Comparison of ENCODE assay signal across 8 cellular contexts in the genomic region with DNA sequence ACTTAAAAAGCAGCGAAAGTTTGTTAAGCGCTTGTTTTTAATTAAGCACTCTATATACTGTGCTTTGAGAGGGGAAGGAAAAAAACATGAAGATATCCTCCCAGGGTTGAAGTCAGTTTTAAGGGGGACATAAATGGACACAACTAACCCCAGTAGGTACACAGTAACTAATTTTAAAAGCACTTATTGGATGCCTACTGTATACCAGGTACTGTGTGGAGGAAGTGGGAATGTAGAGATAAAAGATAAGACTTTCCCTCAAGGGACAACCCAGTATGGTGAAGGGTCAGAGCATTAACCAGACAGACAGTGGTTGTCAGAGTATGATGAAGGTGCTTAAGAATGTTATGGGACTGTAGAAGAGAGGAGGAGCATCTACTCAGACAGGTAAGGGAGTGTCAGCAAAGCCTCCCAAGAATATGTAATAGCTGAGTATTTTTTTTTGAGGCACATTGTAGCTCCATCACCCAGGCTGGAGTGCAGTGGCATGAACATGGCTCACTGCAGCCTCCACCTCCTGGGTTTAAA. TPM values are rescaled to one million over a fixed set of nuclear protein-coding genes. Genes with fewer than 3 reads are reported as not detected.
DNase-seq lines count a peak whose midpoint lies in the region; ATAC-seq, FAIRE-seq and TF ChIP-seq lines count a peak whose summit lies in the region.

No MANE protein-coding gene starts in this region.

- peaks cover 43% of the 10 kb centered on the region for H3K36me3 ChIP-seq in DOHH2 (ENCODE audit: control insufficient read depth, low read length)
- peaks cover 35% of the 10 kb centered on the region for H3K36me3 ChIP-seq in RWPE2 (ENCODE audit: low read depth)
- peaks cover 0 to 16% (median 10%) of the 10 kb centered on the region in 4 donors for H3K36me3 ChIP-seq in esophagus muscularis mucosa
- peaks cover 0 to 1% (median under 1%) of the 10 kb centered on the region in 3 donors for H3K36me3 ChIP-seq in pancreas

- H4K20me1 ChIP-seq in DOHH2 (ENCODE audit: control insufficient read depth, insufficient read depth, low read depth, low read length) = peaks cover 28% of the 10 kb centered on the region

- no peaks in the 10 kb centered on the region for H3K9me2 ChIP-seq in DOHH2 (replicated peaks; ENCODE audit: control insufficient read depth, low read length)

- peak overlapping the region; percentile 85 for H3K4me2 ChIP-seq in DOHH2 (ENCODE audit: low read length)

- no peak for TF ChIP-seq POLR2A in esophagus muscularis mucosa (IDR thresholded peaks at IDR 0.05; ENCODE audit: low read depth)

- H3K79me2 ChIP-seq in DOHH2 (ENCODE audit: control insufficient read depth, low read length) = peaks cover 62% of the 10 kb centered on the region

- no peak for FAIRE-seq in pancreas (lab: Jason Lieb, UNC)

- H3K9me3 ChIP-seq in DOHH2 (ENCODE audit: control insufficient read depth, insufficient read depth, low read length) = no peaks in the 10 kb centered on the region
- no peaks in the 10 kb centered on the region for H3K9me3 ChIP-seq in RWPE2 (ENCODE audit: severe bottlenecking)
- no peaks in the 10 kb centered on the region for H3K9me3 ChIP-seq in esophagus muscularis mucosa
- no peaks in the 10 kb centered on the region for H3K9me3 ChIP-seq in pancreas

- H3F3A ChIP-seq in DOHH2 (ENCODE audit: control insufficient read depth, insufficient read depth) = no peaks in the 10 kb centered on the region

- DNase-seq in RWPE2 (ENCODE audit: low spot score) (no peak), esophagus muscularis mucosa (ENCODE audit: extremely low spot score) (no peak), pancreas (no peak), HuH-7 (ENCODE audit: low spot score) (no peak), NCI-H1092 treated with DMSO at 0.1 percent for 48 hours (lab: John Stamatoyannopoulos, UW) (no peak), NCI-H2081 treated with DMSO at 0.1 percent for 48 hours (lab: John Stamatoyannopoulos, UW) (no peak)

- peaks cover 41% of the 10 kb centered on the region for H3K4me1 ChIP-seq in DOHH2 (ENCODE audit: control insufficient read depth, low read length)
- H3K4me1 ChIP-seq in RWPE2 (ENCODE audit: insufficient read depth, poor library complexity, severe bottlenecking) = peaks cover 15% of the 10 kb centered on the region
- peaks cover 25 to 53% (median 40%) of the 10 kb centered on the region in 4 donors for H3K4me1 ChIP-seq in esophagus muscularis mucosa
- H3K4me1 ChIP-seq in pancreas = peaks cover 9 to 23% (median 10%) of the 10 kb centered on the region in 3 donors

- H3K27me3 ChIP-seq in DOHH2 (ENCODE audit: control insufficient read depth, low read length) = no peaks in the 10 kb centered on the region
- H3K27me3 ChIP-seq in RWPE2 (ENCODE audit: insufficient read depth, poor library complexity, severe bottlenecking) = no peaks in the 10 kb centered on the region
- no peaks in the 10 kb centered on the region for H3K27me3 ChIP-seq in esophagus muscularis mucosa
- no peaks in the 10 kb centered on the region for H3K27me3 ChIP-seq in pancreas

- no peak for TF ChIP-seq EP300 in esophagus muscularis mucosa (IDR thresholded peaks at IDR 0.05)

- WGBS in esophagus muscularis mucosa = 5% methylated on average over 2 of the region's 2 CpGs
- 2 to 3% methylated on average over 2 of the region's 2 CpGs for WGBS in pancreas, 2 donors

- H3K27ac ChIP-seq in DOHH2 (ENCODE audit: low read depth, low read length) = peak overlapping the region; percentile 59
- peak overlapping the region; percentile 60 for H3K27ac ChIP-seq in RWPE2 (ENCODE audit: poor library complexity, severe bottlenecking)
- peak overlapping the region; percentile 88 to 92 (median 92) for H3K27ac ChIP-seq in esophagus muscularis mucosa (replicated peaks in 1 of 4)
- peak overlapping the region in 2 of 4 donors; percentile 78 to 86 for H3K27ac ChIP-seq in pancreas

- intact Hi-C loops in esophagus muscularis mucosa (cut with DNase I) (no loop called here), pancreas (cut with DNase I) (no loop called here)

- ATAC-seq in RWPE2 (ENCODE audit: low read depth) = peak; percentile 51; the same call in 1 of the 3 replicates
- ATAC-seq in pancreas = no peak
- no peak for ATAC-seq in GM18858 (IDR thresholded peaks at IDR 0.05; ENCODE audit: unreplicated experiment)

- H3K4me3 ChIP-seq in DOHH2 (ENCODE audit: low read length) (peak overlapping the region; percentile 87), RWPE2 (ENCODE audit: severe bottlenecking) (peak overlapping the region; percentile 72), esophagus muscularis mucosa (peak overlapping the region; percentile 76 to 85 (median 77)), pancreas (peak overlapping the region; percentile 37 to 79 (median 63))

- no peak for TF ChIP-seq CTCF in DOHH2 (IDR thresholded peaks at IDR 0.05; ENCODE audit: low read depth, low read length, poor library complexity, severe bottlenecking)
- TF ChIP-seq CTCF in RWPE2 (IDR thresholded peaks at IDR 0.05; ENCODE audit: poor library complexity, severe bottlenecking) = no peak
- TF ChIP-seq CTCF in esophagus muscularis mucosa (IDR thresholded peaks at IDR 0.05) = no peak
- TF ChIP-seq CTCF in pancreas (IDR thresholded peaks at IDR 0.05) = no peak

RNA-seq across cellular contexts. Expression of gene ABCF1, which starts 0.9 kb away (rescaled TPM):
- total RNA-seq in esophagus muscularis mucosa (10 to 100 TPM; 39.0 to 60.8 (median 51.4) TPM), pancreas (10 to 100 TPM; 17.4 to 30.7 (median 24.9) TPM)
- polyA plus RNA-seq in pancreas = 10 to 100 TPM; 21.6 to 24.9 TPM

RNA-seq across cellular contexts. Expression of gene PRR3, which starts 15.0 kb away (rescaled TPM):
- total RNA-seq in esophagus muscularis mucosa = 10 to 100 TPM in 1 of 4 donors, 1 to 10 TPM in 3; 3.8 to 10.6 (median 4.5) TPM
- total RNA-seq in pancreas = 1 to 10 TPM; 2.2 to 4.7 (median 3.1) TPM
- 1 to 10 TPM; 6.5 to 8.7 TPM for polyA plus RNA-seq in pancreas

RNA-seq across cellular contexts. Expression of gene GNL1, which starts 15.9 kb away (rescaled TPM):
- total RNA-seq in esophagus muscularis mucosa (10 to 100 TPM; 30.3 to 53.5 (median 36.1) TPM), pancreas (10 to 100 TPM; 32.3 to 51.0 (median 38.1) TPM)
- polyA plus RNA-seq in pancreas = 10 to 100 TPM; 47.8 to 86.6 TPM

RNA-seq across cellular contexts. Expression of gene PPP1R10, which starts 44.9 kb away (rescaled TPM):
- total RNA-seq in esophagus muscularis mucosa (10 to 100 TPM; 24.5 to 53.6 (median 37.9) TPM), pancreas (10 to 100 TPM; 34.8 to 57.9 (median 43.0) TPM)
- 10 to 100 TPM; 25.1 to 34.3 TPM for polyA plus RNA-seq in pancreas

RNA-seq across cellular contexts. Expression of gene MRPS18B, which starts 45.5 kb away (rescaled TPM):
- total RNA-seq in esophagus muscularis mucosa (10 to 100 TPM; 36.0 to 41.8 (median 40.0) TPM), pancreas (10 to 100 TPM; 24.5 to 39.5 (median 29.1) TPM)
- 10 to 100 TPM; 22.9 to 41.1 TPM for polyA plus RNA-seq in pancreas
